In genomic region chr13:21039097-21039800, GRCh38 we compare ENCODE assay signal across 14 cellular contexts. TPM values are rescaled to one million over a fixed set of nuclear protein-coding genes. Genes with fewer than 3 reads are reported as not detected.
DNase-seq lines count a peak whose midpoint lies in the region; ATAC-seq, FAIRE-seq and TF ChIP-seq lines count a peak whose summit lies in the region.
"Had no signal": no experiment of that assay in that cellular context is flagged by ENCODE, and none has a peak within 500 bp of the region (broad histone marks: within the 10 kb centered on the region; RNA-seq: fewer than 3 reads in every experiment).

No MANE protein-coding gene starts in this region.

- TF ChIP-seq RAD21 in liver (IDR thresholded peaks at IDR 0.05) (no peak), HepG2 (CRISPR knock-in tag; IDR thresholded peaks at IDR 0.05) (no peak)

- TF ChIP-seq CTCF in liver (IDR thresholded peaks at IDR 0.05; ENCODE audit: low read depth, low read length, missing input control) (no peak), HepG2 (CRISPR knock-in tag; IDR thresholded peaks at IDR 0.05) (no peak), SU-DHL-6 (IDR thresholded peaks at IDR 0.05; ENCODE audit: insufficient read depth, low read length, poor library complexity, severe bottlenecking) (no peak), fibroblast of the aortic adventitia (IDR thresholded peaks at IDR 0.05; ENCODE audit: insufficient read depth, low read length) (no peak), upper lobe of left lung (IDR thresholded peaks at IDR 0.05) (no peak)

- no peak overlapping the region for H3K9ac ChIP-seq in liver (ENCODE audit: low read depth in 1 of 2, low read length in 2 of 2)
- no peak overlapping the region for H3K9ac ChIP-seq in HepG2 (ENCODE audit: insufficient read depth, low read depth, low read length)
- H3K9ac ChIP-seq in SU-DHL-6 (ENCODE audit: low read length), result no peak overlapping the region

- ATAC-seq in HepG2 (no peak), upper lobe of left lung (ENCODE audit: low FRiP score in 2 of 2) (peak in 1 of 2 donors; percentile 14)

- H3K27me3 ChIP-seq in liver (ENCODE audit: control insufficient read depth in 4 of 4, insufficient read depth in 4 of 4, low read length in 3 of 4) (no peaks in the 10 kb centered on the region), HepG2 (ENCODE audit: control insufficient read depth in 1 of 2, insufficient read depth in 2 of 2, low read length in 2 of 2) (no peaks in the 10 kb centered on the region), SU-DHL-6 (ENCODE audit: low read length) (no peaks in the 10 kb centered on the region), upper lobe of left lung (no peaks in the 10 kb centered on the region)
- H3K27me3 ChIP-seq: right atrium auricular region, tibial artery had no signal

- peaks cover 21% of the 10 kb centered on the region for H4K20me1 ChIP-seq in HepG2 (ENCODE audit: insufficient read depth, low read length)
- H4K20me1 ChIP-seq in SU-DHL-6 (ENCODE audit: low read depth, low read length), result no peaks in the 10 kb centered on the region

- H3K79me2 ChIP-seq in HepG2 (ENCODE audit: insufficient read depth, low read length) (peaks cover 80% of the 10 kb centered on the region), SU-DHL-6 (ENCODE audit: insufficient read depth, low read length) (no peaks in the 10 kb centered on the region)

- H3K4me2 ChIP-seq in HepG2 (ENCODE audit: low read depth, low read length), result no peak overlapping the region
- H3K4me2 ChIP-seq in SU-DHL-6 (ENCODE audit: low read depth, low read length, poor library complexity, severe bottlenecking), result no peak overlapping the region

- 72% methylated on average over 6 of the region's 6 CpGs for WGBS in liver
- 96% methylated on average over 6 of the region's 6 CpGs for WGBS in HepG2 (ENCODE audit: low lambda C conversion rate)
- 26 to 28% methylated on average over 6 of the region's 6 CpGs for WGBS in upper lobe of left lung, 2 donors

- BruUV-seq in HepG2 (replicated peaks; lab: Mats Ljungman, UMichigan), result no TSS peak

- CTCF ChIA-PET in HepG2 (lab: Yijun Ruan, JAX; ENCODE audit: low intra/inter-chr PET ratio, low total read pairs), result no interaction called here

- no peaks in the 10 kb centered on the region for H3K9me3 ChIP-seq in liver (ENCODE audit: control insufficient read depth in 4 of 4, low read length in 3 of 4)
- H3K9me3 ChIP-seq in HepG2 (ENCODE audit: low read length), result no peaks in the 10 kb centered on the region
- H3K9me3 ChIP-seq in SU-DHL-6 (ENCODE audit: insufficient read depth, low read length), result no peaks in the 10 kb centered on the region
- no peaks in the 10 kb centered on the region for H3K9me3 ChIP-seq in upper lobe of left lung
- H3K9me3 ChIP-seq: right atrium auricular region, tibial artery had no signal

- POLR2A ChIA-PET in HepG2 (lab: Yijun Ruan, JAX), result no interaction called here

- H3K27ac ChIP-seq in liver (ENCODE audit: low read depth in 1 of 2, low read length in 2 of 2) (no peak overlapping the region), HepG2 (ENCODE audit: extremely low read length, insufficient read depth, low read length) (no peak overlapping the region), SU-DHL-6 (ENCODE audit: low read depth, low read length) (no peak overlapping the region), upper lobe of left lung (peak overlapping the region; percentile 19 to 69 (median 32))
- H3K27ac ChIP-seq: tibial artery had no signal

- H3F3A ChIP-seq in SU-DHL-6 (ENCODE audit: insufficient read depth), result no peaks in the 10 kb centered on the region

- no peak for FAIRE-seq in HepG2 (lab: Jason Lieb, UNC)

- H3K9me2 ChIP-seq in SU-DHL-6 (replicated peaks; ENCODE audit: insufficient read depth, low read length), result no peaks in the 10 kb centered on the region

- in situ Hi-C loops in HepG2 (cut with HindIII; ENCODE audit: extremely low pct_ligation_motif_present, low pct_unique_long_range_greater_than_20kb), result no loop called here
- in situ Hi-C loops in ACHN (cut with HindIII; ENCODE audit: low pct_ligation_motif_present, low pct_unique_long_range_greater_than_20kb, low sequenced_read_pairs), result no loop called here

- DNase-seq in HepG2 (ENCODE audit: low spot score) (no peak), fibroblast of the aortic adventitia (ENCODE audit: low read depth) (peak; percentile 51), upper lobe of left lung (no peak), kidney glomerular epithelial cell (lab: John Stamatoyannopoulos, UW) (no peak), ACHN (no peak), NK-92 (lab: John Stamatoyannopoulos, UW; ENCODE audit: unreplicated experiment) (no peak)
- DNase-seq: activated CD4-positive, alpha-beta T cell treated with anti-CD3 and anti-CD28 coated beads, Interleukin-2, amount 10 ng/mL, durations not matched to agents 7 days and 5 days; activated naive CD4-positive, alpha-beta T cell treated with anti-CD3 and anti-CD28 coated beads, Interleukin-2, amount 10 ng/mL, durations not matched to agents 7 days and 5 days; NCI-H446 treated with DMSO at 0.1 percent for 48 hours; SHP77 treated with DMSO at 0.1 percent for 48 hours had no signal

- no peak for TF ChIP-seq POLR2A in HepG2 (IDR thresholded peaks at IDR 0.05; ENCODE audit: insufficient read depth in 1 of 2, low read depth in 2 of 2, low read length in 2 of 2)
- no peak for TF ChIP-seq POLR2A in upper lobe of left lung (IDR thresholded peaks at IDR 0.05)

- H3K4me3 ChIP-seq in liver (ENCODE audit: low read depth in 1 of 3, low read length in 3 of 3), result no peak overlapping the region
- H3K4me3 ChIP-seq in HepG2 (replicated peaks in 1 of 3; ENCODE audit: insufficient read depth in 1 of 3, low read depth in 2 of 3, low read length in 3 of 3), result no peak overlapping the region
- no peak overlapping the region for H3K4me3 ChIP-seq in SU-DHL-6 (ENCODE audit: insufficient read depth, low read length, poor library complexity, severe bottlenecking)
- H3K4me3 ChIP-seq in fibroblast of the aortic adventitia (ENCODE audit: low read depth, low read length), result no peak overlapping the region
- no peak overlapping the region for H3K4me3 ChIP-seq in upper lobe of left lung
- H3K4me3 ChIP-seq: right atrium auricular region, tibial artery had no signal

- intact Hi-C loops in HepG2 (cut with micrococcal nuclease; ENCODE audit: unreplicated experiment), result no loop called here

- H3K4me1 ChIP-seq in liver (ENCODE audit: control insufficient read depth in 4 of 4, insufficient read depth in 4 of 4, low read length in 3 of 4), result peaks cover 0 to 9% (median 5%) of the 10 kb centered on the region in 4 donors
- H3K4me1 ChIP-seq in HepG2 (ENCODE audit: insufficient read depth, low read length), result peaks cover 10% of the 10 kb centered on the region
- H3K4me1 ChIP-seq in upper lobe of left lung, result peaks cover 28 to 66% (median 53%) of the 10 kb centered on the region in 4 donors

- no peak for TF ChIP-seq EP300 in HepG2 (IDR thresholded peaks at IDR 0.05; ENCODE audit: low read depth in 2 of 2, low read length in 2 of 2)
- TF ChIP-seq EP300 in HepG2 (CRISPR knock-in tag; IDR thresholded peaks at IDR 0.05; ENCODE audit: borderline replicate concordance), result no peak
- TF ChIP-seq EP300 in upper lobe of left lung (IDR thresholded peaks at IDR 0.05), result no peak

- H2AFZ ChIP-seq in HepG2 (ENCODE audit: low read length) (no peak overlapping the region), SU-DHL-6 (ENCODE audit: low read depth, low read length, severe bottlenecking) (peak overlapping the region; percentile 54)

- H3K36me3 ChIP-seq in liver (ENCODE audit: control insufficient read depth in 4 of 4, insufficient read depth in 3 of 4, low read depth in 1 of 4, low read length in 3 of 4) (no peaks in the 10 kb centered on the region), HepG2 (replicated peaks in 1 of 2; ENCODE audit: control insufficient read depth in 1 of 2, insufficient read depth in 2 of 2, low read length in 2 of 2) (peaks cover 11 to 35% of the 10 kb centered on the region in 2 experiments), SU-DHL-6 (ENCODE audit: low read length) (no peaks in the 10 kb centered on the region), upper lobe of left lung (peaks cover 0 to 19% (median 2%) of the 10 kb centered on the region in 4 donors)
- H3K36me3 ChIP-seq: right atrium auricular region had no signal

TF ChIP-seq in liver, 16 proteins besides CTCF, POLR2A, EP300 and RAD21 (continues in another document):
- peak; percentile 11 for TF ChIP-seq MAX (IDR thresholded peaks at IDR 0.05)

TF ChIP-seq in HepG2, 621 proteins besides CTCF, POLR2A, EP300 and RAD21 (continues in another document):
- TF ChIP-seq FOXJ3 (CRISPR knock-in tag; IDR thresholded peaks at IDR 0.05; ENCODE audit: borderline replicate concordance), result no peak
- TF ChIP-seq RFXANK (CRISPR knock-in tag; IDR thresholded peaks at IDR 0.05), result no peak
- no peak for TF ChIP-seq KAT2B (IDR thresholded peaks at IDR 0.05; ENCODE audit: borderline replicate concordance, low read depth, low read length)
- TF ChIP-seq REXO4 (CRISPR knock-in tag; IDR thresholded peaks at IDR 0.05; ENCODE audit: borderline replicate concordance), result no peak
- TF ChIP-seq NR2C2 (CRISPR knock-in tag; IDR thresholded peaks at IDR 0.05; ENCODE audit: borderline replicate concordance), result no peak

RNA-seq across cellular contexts. Expression of gene LATS2, which starts 22.1 kb away (rescaled TPM):
- total RNA-seq in liver, result 1 to 10 TPM; 4.1 to 7.0 TPM
- polyA plus RNA-seq in liver, result 1 to 10 TPM; 1.6 to 4.7 TPM
- 7.1 and 7.3 TPM in 2 replicates for total RNA-seq in HepG2 (2016; rRNA removed; fragmentation: Illumina TruSeq; extraction: Trizol)
- 1.7 and 1.8 TPM in 2 replicates for total RNA-seq in HepG2 (2016; cell fraction: cytosol; rRNA removed; fragmentation: Illumina TruSeq; extraction: Trizol; ENCODE audit: low read depth)
- 7.0 and 7.2 TPM in 2 replicates for total RNA-seq in HepG2 (2016; cell fraction: insoluble cytoplasmic fraction; rRNA removed; fragmentation: Illumina TruSeq; extraction: Trizol)
- 4.2 and 4.3 TPM in 2 replicates for total RNA-seq in HepG2 (2016; cell fraction: membrane; rRNA removed; fragmentation: Illumina TruSeq; extraction: Trizol)
- 6.9 and 7.7 TPM in 2 replicates for total RNA-seq in HepG2 (2016; cell fraction: nucleus; rRNA removed; fragmentation: Illumina TruSeq; extraction: Trizol)
- polyA plus RNA-seq in HepG2 (2011; rRNA removed), result 8.5 and 9.1 TPM in 2 replicates
- polyA plus RNA-seq in HepG2 (2011; cell fraction: cytosol; rRNA removed), result 6.4 and 10.3 TPM in 2 replicates
- polyA plus RNA-seq in HepG2 (2011; cell fraction: nucleus; rRNA removed), result 11.4 and 12.5 TPM in 2 replicates
- 10.4 and 11.8 TPM in 2 replicates for polyA plus RNA-seq in HepG2 (2012)
- polyA plus RNA-seq in HepG2 (2016; cell fraction: cytosol; fragmentation: Illumina TruSeq; extraction: Trizol; ENCODE audit: low read depth), result 0.38 TPM in 2 replicates
- 10.2 and 11.9 TPM in 2 replicates for polyA plus RNA-seq in HepG2 (2016; cell fraction: insoluble cytoplasmic fraction; fragmentation: Illumina TruSeq; extraction: Trizol; ENCODE audit: low read depth)
- polyA plus RNA-seq in HepG2 (2016; cell fraction: membrane; fragmentation: Illumina TruSeq; extraction: Trizol; ENCODE audit: low read depth), result 2.2 and 2.4 TPM in 2 replicates
- 13.3 and 13.4 TPM in 2 replicates for polyA plus RNA-seq in HepG2 (2016; cell fraction: nucleus; fragmentation: Illumina TruSeq; extraction: Trizol; ENCODE audit: insufficient read depth, low read depth)
- 11.2 and 18.2 TPM in 2 replicates for polyA minus RNA-seq in HepG2 (2011; rRNA and poly(A)+ RNA removed; ENCODE audit: low replicate concordance)
- polyA minus RNA-seq in HepG2 (2011; cell fraction: cytosol; rRNA and poly(A)+ RNA removed), result 11.8 and 11.9 TPM in 2 replicates
- 10.8 and 11.6 TPM in 2 replicates for polyA minus RNA-seq in HepG2 (2011; cell fraction: nucleus; rRNA and poly(A)+ RNA removed)
- 19.3 and 24.5 TPM in 2 replicates for total RNA-seq in fibroblast of the aortic adventitia (ENCODE audit: low replicate concordance)
- total RNA-seq in upper lobe of left lung, result 10 to 100 TPM; 26.2 to 44.4 (median 39.5) TPM

Comparison
In these comparisons a context has a peak if more than half of its experiments do, and no peak if none do; other contexts are left out.
1. H3K27ac ChIP-seq: peak in upper lobe of left lung (4 of 4); none in liver (0 of 2), HepG2 (single experiment) and SU-DHL-6 (single experiment).